In the genomic region with DNA sequence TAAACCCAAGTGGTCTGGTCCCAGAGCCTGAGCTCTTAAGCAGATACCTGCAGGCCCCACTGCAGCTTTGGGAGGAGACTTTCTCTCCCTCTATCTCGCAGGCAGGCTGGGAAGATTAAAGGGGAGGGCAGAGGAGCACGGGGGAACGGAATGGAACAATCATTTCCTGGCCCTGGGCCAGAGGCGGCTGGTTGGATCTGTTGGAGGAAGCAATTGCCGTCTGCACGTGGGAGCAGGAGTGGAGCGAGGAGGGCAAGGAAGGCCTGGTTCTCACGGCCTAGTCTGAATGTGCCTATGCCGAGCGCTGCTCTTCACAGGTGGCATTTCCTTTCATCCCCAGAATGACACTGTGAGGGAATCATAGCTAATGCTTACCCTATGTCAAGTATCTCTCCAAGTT, we compare ENCODE assay signal across 11 cellular contexts. TPM values are rescaled to one million over a fixed set of nuclear protein-coding genes. Genes with fewer than 3 reads are reported as not detected.
A peak's percentile ranks its signal among the peaks of the same experiment; 100 is the strongest.
DNase-seq lines count a peak whose midpoint lies in the region; ATAC-seq, FAIRE-seq and TF ChIP-seq lines count a peak whose summit lies in the region.
"Had no signal": no experiment of that assay in that cellular context is flagged by ENCODE, and none has a peak within 500 bp of the region (broad histone marks: within the 10 kb centered on the region; RNA-seq: fewer than 3 reads in every experiment).

No MANE protein-coding gene starts in this region.

- POLR2A ChIA-PET in HepG2 (lab: Yijun Ruan, JAX), result no interaction called here

- H3K9me3 ChIP-seq in HepG2 (ENCODE audit: low read length), result no peaks in the 10 kb centered on the region

- H3K4me2 ChIP-seq in HepG2 (ENCODE audit: low read depth, low read length), result peak overlapping the region; percentile 36; the same call in 1 of the 2 replicates

- no peaks in the 10 kb centered on the region for H4K20me1 ChIP-seq in HepG2 (ENCODE audit: insufficient read depth, low read length)

- no peak for TF ChIP-seq CTCF in HepG2 (CRISPR knock-in tag; IDR thresholded peaks at IDR 0.05)
- no peak for TF ChIP-seq CTCF in D721Med (IDR thresholded peaks at IDR 0.05; ENCODE audit: insufficient read depth, missing control alignments)

- H2AFZ ChIP-seq in HepG2 (ENCODE audit: low read length), result no peak overlapping the region

- H3K27me3 ChIP-seq in HepG2 (ENCODE audit: control insufficient read depth in 1 of 2, insufficient read depth in 2 of 2, low read length in 2 of 2), result peaks cover 0 to 20% of the 10 kb centered on the region in 2 experiments; a peak in 1 of 5 replicates

- peaks cover 9% of the 10 kb centered on the region for H3K4me1 ChIP-seq in HepG2 (ENCODE audit: insufficient read depth, low read length)

- no peak for TF ChIP-seq POLR2A in HepG2 (IDR thresholded peaks at IDR 0.05; ENCODE audit: insufficient read depth in 1 of 2, low read depth in 2 of 2, low read length in 2 of 2)

- intact Hi-C loops in HepG2 (cut with micrococcal nuclease; ENCODE audit: unreplicated experiment), result no loop called here

- BruUV-seq in HepG2 (replicated peaks; lab: Mats Ljungman, UMichigan), result no TSS peak

- in situ Hi-C loops in HepG2 (cut with HindIII; ENCODE audit: extremely low pct_ligation_motif_present, low pct_unique_long_range_greater_than_20kb), result no loop called here

- H3K79me2 ChIP-seq in HepG2 (ENCODE audit: insufficient read depth, low read length), result no peaks in the 10 kb centered on the region

- no peak for FAIRE-seq in HepG2 (lab: Jason Lieb, UNC)
- FAIRE-seq in D721Med (lab: Jason Lieb, UNC), result no peak

- DNase-seq in AG08395 (ENCODE audit: low spot score) (peak; percentile 36), NCI-H2107 (lab: John Stamatoyannopoulos, UW) (peak; percentile 59), caudate nucleus (lab: John Stamatoyannopoulos, UW) (peak in 30 of 61 donors; percentile 13 to 81 (median 30)), HepG2 (ENCODE audit: low spot score) (no peak), NOMO-1 (lab: John Stamatoyannopoulos, UW; ENCODE audit: unreplicated experiment in 2 of 2) (no peak), D721Med (ENCODE audit: insufficient read length, low spot score) (no peak), hepatic stellate cell (ENCODE audit: low spot score) (no peak), T-helper 9 cell (no peak)
- DNase-seq: activated naive CD4-positive, alpha-beta T cell treated with anti-CD3 and anti-CD28 coated beads, Interleukin-2, amount 50 U/mL, for 16 hours; naive B cell had no signal

- no peaks in the 10 kb centered on the region for H3K36me3 ChIP-seq in HepG2 (replicated peaks in 1 of 2; ENCODE audit: control insufficient read depth in 1 of 2, insufficient read depth in 2 of 2, low read length in 2 of 2)

- CTCF ChIA-PET in HepG2 (lab: Yijun Ruan, JAX; ENCODE audit: low intra/inter-chr PET ratio, low total read pairs), result no interaction called here

- ATAC-seq in HepG2, result peak; percentile 27; the same call in 1 of the 3 replicates
- ATAC-seq: Panc1 had no signal

- peak overlapping the region in 1 of 3 experiments; percentile 16; a peak in 1 of 6 replicates for H3K4me3 ChIP-seq in HepG2 (replicated peaks in 1 of 3; ENCODE audit: insufficient read depth in 1 of 3, low read depth in 2 of 3, low read length in 3 of 3)

- WGBS in HepG2 (ENCODE audit: low lambda C conversion rate), result 8% methylated on average over 8 of the region's 10 CpGs

- H3K27ac ChIP-seq in caudate nucleus (ENCODE audit: low read depth, low read length) (peak overlapping the region; percentile 46), HepG2 (ENCODE audit: extremely low read length, insufficient read depth, low read length) (no peak overlapping the region)

- H3K9ac ChIP-seq in HepG2 (ENCODE audit: insufficient read depth, low read depth, low read length), result no peak overlapping the region

- TF ChIP-seq EP300 in HepG2 (IDR thresholded peaks at IDR 0.05; ENCODE audit: low read depth in 2 of 2, low read length in 2 of 2) (no peak), HepG2 (CRISPR knock-in tag; IDR thresholded peaks at IDR 0.05; ENCODE audit: borderline replicate concordance) (no peak)

- no peak for TF ChIP-seq RAD21 in HepG2 (CRISPR knock-in tag; IDR thresholded peaks at IDR 0.05)

TF ChIP-seq in HepG2, 621 proteins besides CTCF, POLR2A, EP300 and RAD21:
- TF ChIP-seq, protein P1, sequence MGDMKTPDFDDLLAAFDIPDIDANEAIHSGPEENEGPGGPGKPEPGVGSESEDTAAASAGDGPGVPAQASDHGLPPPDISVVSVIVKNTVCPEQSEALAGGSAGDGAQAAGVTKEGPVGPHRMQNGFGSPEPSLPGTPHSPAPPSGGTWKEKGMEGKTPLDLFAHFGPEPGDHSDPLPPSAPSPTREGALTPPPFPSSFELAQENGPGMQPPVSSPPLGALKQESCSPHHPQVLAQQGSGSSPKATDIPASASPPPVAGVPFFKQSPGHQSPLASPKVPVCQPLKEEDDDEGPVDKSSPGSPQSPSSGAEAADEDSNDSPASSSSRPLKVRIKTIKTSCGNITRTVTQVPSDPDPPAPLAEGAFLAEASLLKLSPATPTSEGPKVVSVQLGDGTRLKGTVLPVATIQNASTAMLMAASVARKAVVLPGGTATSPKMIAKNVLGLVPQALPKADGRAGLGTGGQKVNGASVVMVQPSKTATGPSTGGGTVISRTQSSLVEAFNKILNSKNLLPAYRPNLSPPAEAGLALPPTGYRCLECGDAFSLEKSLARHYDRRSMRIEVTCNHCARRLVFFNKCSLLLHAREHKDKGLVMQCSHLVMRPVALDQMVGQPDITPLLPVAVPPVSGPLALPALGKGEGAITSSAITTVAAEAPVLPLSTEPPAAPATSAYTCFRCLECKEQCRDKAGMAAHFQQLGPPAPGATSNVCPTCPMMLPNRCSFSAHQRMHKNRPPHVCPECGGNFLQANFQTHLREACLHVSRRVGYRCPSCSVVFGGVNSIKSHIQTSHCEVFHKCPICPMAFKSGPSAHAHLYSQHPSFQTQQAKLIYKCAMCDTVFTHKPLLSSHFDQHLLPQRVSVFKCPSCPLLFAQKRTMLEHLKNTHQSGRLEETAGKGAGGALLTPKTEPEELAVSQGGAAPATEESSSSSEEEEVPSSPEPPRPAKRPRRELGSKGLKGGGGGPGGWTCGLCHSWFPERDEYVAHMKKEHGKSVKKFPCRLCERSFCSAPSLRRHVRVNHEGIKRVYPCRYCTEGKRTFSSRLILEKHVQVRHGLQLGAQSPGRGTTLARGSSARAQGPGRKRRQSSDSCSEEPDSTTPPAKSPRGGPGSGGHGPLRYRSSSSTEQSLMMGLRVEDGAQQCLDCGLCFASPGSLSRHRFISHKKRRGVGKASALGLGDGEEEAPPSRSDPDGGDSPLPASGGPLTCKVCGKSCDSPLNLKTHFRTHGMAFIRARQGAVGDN (CRISPR knock-in tag; IDR thresholded peaks at IDR 0.05), result peak; percentile 43
- TF ChIP-seq ZSCAN30 (CRISPR knock-in tag; IDR thresholded peaks at IDR 0.05), result no peak
- 0 out of 2 replicates have a peak, but pooled peaks have one; percentile 21 for TF ChIP-seq BHLHE40 (IDR thresholded peaks at IDR 0.05; ENCODE audit: low read length)
- no peak for TF ChIP-seq RBM22 (optimal IDR thresholded peaks at IDR 0.05; ENCODE audit: low read length)
- TF ChIP-seq ZNF263 (CRISPR knock-in tag; IDR thresholded peaks at IDR 0.05), result peak; percentile 52; the same call in 1 of the 2 replicates
- TF ChIP-seq ZSCAN25 (CRISPR knock-in tag; IDR thresholded peaks at IDR 0.05), result peak; percentile 77
- no peak for TF ChIP-seq ZNF772 (CRISPR knock-in tag; IDR thresholded peaks at IDR 0.05)

RNA-seq across cellular contexts. Expression of a gene that starts 23.7 kb away (rescaled TPM):
- total RNA-seq in HepG2 (2016; rRNA removed; fragmentation: Illumina TruSeq; extraction: Trizol), result 0.29 TPM in 1 of 2 replicates, not detected in the other
- 0.20 and 0.26 TPM in 2 replicates for total RNA-seq in HepG2 (2016; cell fraction: cytosol; rRNA removed; fragmentation: Illumina TruSeq; extraction: Trizol; ENCODE audit: low read depth)
- 0.26 and 0.27 TPM in 2 replicates for total RNA-seq in HepG2 (2016; cell fraction: insoluble cytoplasmic fraction; rRNA removed; fragmentation: Illumina TruSeq; extraction: Trizol)
- total RNA-seq in HepG2 (2016; cell fraction: membrane; rRNA removed; fragmentation: Illumina TruSeq; extraction: Trizol), result 0.37 and 0.79 TPM in 2 replicates
- 0.31 TPM in 1 of 2 replicates, not detected in the other for total RNA-seq in HepG2 (2016; cell fraction: nucleus; rRNA removed; fragmentation: Illumina TruSeq; extraction: Trizol)
- 0.20 and 0.40 TPM in 2 replicates for polyA plus RNA-seq in HepG2 (2011; rRNA removed)
- polyA plus RNA-seq in HepG2 (2011; cell fraction: cytosol; rRNA removed), result 0.17 and 0.28 TPM in 2 replicates
- 0.59 TPM in 1 of 2 replicates, not detected in the other for polyA plus RNA-seq in HepG2 (2011; cell fraction: nucleus; rRNA removed)
- polyA plus RNA-seq in HepG2 (2012), result 0.19 TPM in 1 of 2 replicates, not detected in the other
- 0.33 and 0.54 TPM in 2 replicates for polyA plus RNA-seq in HepG2 (2016; cell fraction: cytosol; fragmentation: Illumina TruSeq; extraction: Trizol; ENCODE audit: low read depth)
- polyA plus RNA-seq in HepG2 (2016; cell fraction: insoluble cytoplasmic fraction; fragmentation: Illumina TruSeq; extraction: Trizol; ENCODE audit: low read depth), result 0.26 and 0.47 TPM in 2 replicates
- 0.57 and 1.3 TPM in 2 replicates for polyA plus RNA-seq in HepG2 (2016; cell fraction: membrane; fragmentation: Illumina TruSeq; extraction: Trizol; ENCODE audit: low read depth)
- polyA plus RNA-seq in HepG2 (2016; cell fraction: nucleus; fragmentation: Illumina TruSeq; extraction: Trizol; ENCODE audit: insufficient read depth, low read depth), result not detected in 2 replicates
- 0.63 and 3.7 TPM in 2 replicates for polyA minus RNA-seq in HepG2 (2011; rRNA and poly(A)+ RNA removed; ENCODE audit: low replicate concordance)
- not detected in 2 replicates for polyA minus RNA-seq in HepG2 (2011; cell fraction: cytosol; rRNA and poly(A)+ RNA removed)
- polyA minus RNA-seq in HepG2 (2011; cell fraction: nucleus; rRNA and poly(A)+ RNA removed), result not detected in 2 replicates

Comparison
In these comparisons a context has a peak if more than half of its experiments do, and no peak if none do; other contexts are left out.
1. DNase-seq: peak in AG08395 (single experiment) and NCI-H2107 (single experiment); none in HepG2 (single experiment), NOMO-1 (0 of 2), D721Med (single experiment), hepatic stellate cell (single experiment) and T-helper 9 cell (single experiment).